Comparison of ENCODE assay signal across 8 cellular contexts in genomic region chr16:74448990-74449389, GRCh38. TPM values are rescaled to one million over a fixed set of nuclear protein-coding genes. Genes with fewer than 3 reads are reported as not detected.
A peak's percentile ranks its signal among the peaks of the same experiment; 100 is the strongest.
DNase-seq lines count a peak whose midpoint lies in the region; ATAC-seq and TF ChIP-seq lines count a peak whose summit lies in the region.

No MANE protein-coding gene starts in this region.

- H3K4me3 ChIP-seq in AG04450 (ENCODE audit: low read depth, low read length) = no peak overlapping the region
- H3K4me3 ChIP-seq in PC-3 (ENCODE audit: low read length) = no peak overlapping the region
- no peak overlapping the region for H3K4me3 ChIP-seq in esophagus squamous epithelium

- H3K9ac ChIP-seq in PC-3 (ENCODE audit: low read length) = peak overlapping the region; percentile 20; the same call in 1 of the 2 replicates

- 0 out of 2 replicates have a peak, but pooled peaks cover 2% of the 10 kb centered on the region for H3K36me3 ChIP-seq in PC-3 (ENCODE audit: low read depth, low read length)
- peaks cover 9 to 32% (median 12%) of the 10 kb centered on the region in 3 donors for H3K36me3 ChIP-seq in esophagus squamous epithelium

- no peaks in the 10 kb centered on the region for H3K9me2 ChIP-seq in PC-3 (replicated peaks; ENCODE audit: low read length)

- H3K79me2 ChIP-seq in PC-3 (ENCODE audit: low read length) = no peaks in the 10 kb centered on the region

- H3K4me2 ChIP-seq in PC-3 (ENCODE audit: low read length) = peak overlapping the region; percentile 57

- ATAC-seq in PC-3 (peak; percentile 94), HG03432 (IDR thresholded peaks at IDR 0.05; ENCODE audit: unreplicated experiment) (no peak), GM19035 (IDR thresholded peaks at IDR 0.05; ENCODE audit: unreplicated experiment) (no peak)

- DNase-seq in AG04450 (ENCODE audit: low read depth, low spot score) = peak; percentile 78
- peak; percentile 87 for DNase-seq in PC-3
- DNase-seq in esophagus squamous epithelium (lab: John Stamatoyannopoulos, UW) = no peak
- DNase-seq in neural crest cell (ENCODE audit: low read depth, low spot score) = no peak
- no peak for DNase-seq in NCI-H2029 treated with DMSO at 0.1 percent for 48 hours (lab: John Stamatoyannopoulos, UW)
- DNase-seq in stimulated activated CD4-positive, alpha-beta T cell treated with anti-CD3 and anti-CD28 coated beads, Interleukin-2, amount 100 ng/mL, for 24 hours = no peak

- no peak overlapping the region for H3K4me3 Mint-ChIP-seq in neural crest cell

- H3K27ac Mint-ChIP-seq in neural crest cell (ENCODE audit: unreplicated experiment) = peak overlapping the region; percentile 62

- no peaks in the 10 kb centered on the region for H3K9me3 Mint-ChIP-seq in neural crest cell

- H2AFZ ChIP-seq in PC-3 (ENCODE audit: low read length) = no peak overlapping the region

- no peaks in the 10 kb centered on the region for H4K20me1 ChIP-seq in PC-3 (ENCODE audit: low read length)

- H3K4me1 Mint-ChIP-seq in neural crest cell = peaks cover 3% of the 10 kb centered on the region

- no peaks in the 10 kb centered on the region for H3K9me3 ChIP-seq in AG04450 (ENCODE audit: control insufficient read depth, insufficient read depth, low read length)
- H3K9me3 ChIP-seq in PC-3 (ENCODE audit: low read length) = no peaks in the 10 kb centered on the region
- no peaks in the 10 kb centered on the region for H3K9me3 ChIP-seq in esophagus squamous epithelium

- intact Hi-C loops in PC-3 (cut with micrococcal nuclease) (loop anchor here (10.0 kb wide), 1 partner anchor 176 kb away; no protein-coding TSS in a partner anchor), esophagus squamous epithelium (cut with DNase I) (no loop called here)

- TF ChIP-seq POLR2A in esophagus squamous epithelium (IDR thresholded peaks at IDR 0.05) = no peak

- H3F3A ChIP-seq in PC-3 (ENCODE audit: low read length, unreplicated experiment) = peaks cover 6% of the 10 kb centered on the region

- no peaks in the 10 kb centered on the region for H3K27me3 Mint-ChIP-seq in neural crest cell (ENCODE audit: low read depth)

- H3K36me3 Mint-ChIP-seq in neural crest cell (ENCODE audit: low read depth) = peaks cover 21% of the 10 kb centered on the region

- WGBS in esophagus squamous epithelium, 2 donors = 31 to 54% methylated on average over 8 of the region's 8 CpGs

- POLR2A ChIA-PET in AG04450 (lab: Yijun Ruan, JAX) = interaction anchor here (0.5 to 1.4 kb wide), 2 partner anchors 11 to 582 kb away, joined by 4 to 5 read pairs; no protein-coding TSS in a partner anchor
- POLR2A ChIA-PET in PC-3 (lab: Charles Lee; ENCODE audit: unreplicated experiment) = interaction anchor here (0.5 kb wide), 1 partner anchor 31 kb away, joined by 3 read pairs; no protein-coding TSS in a partner anchor

- H3K4me1 ChIP-seq in PC-3 (ENCODE audit: insufficient read depth, low read length) (peaks cover 25% of the 10 kb centered on the region), esophagus squamous epithelium (peaks cover 25 to 59% (median 28%) of the 10 kb centered on the region in 3 donors)

- H3K27me3 ChIP-seq in AG04450 (ENCODE audit: control insufficient read depth, insufficient read depth, low read length) = no peaks in the 10 kb centered on the region
- H3K27me3 ChIP-seq in PC-3 (ENCODE audit: low read length) = no peaks in the 10 kb centered on the region
- no peaks in the 10 kb centered on the region for H3K27me3 ChIP-seq in esophagus squamous epithelium

- BruUV-seq in PC-3 (replicated peaks; lab: Mats Ljungman, UMichigan) = no TSS peak

- H3K27ac ChIP-seq in AG04450 (ENCODE audit: low read depth, low read length) (peak overlapping the region; percentile 77), PC-3 (ENCODE audit: low read length) (peak overlapping the region; percentile 86), esophagus squamous epithelium (peak overlapping the region; percentile 82 to 87 (median 85))

- CTCF ChIA-PET in AG04450 (lab: Charles Lee) (interaction anchor here (0.8 to 1.2 kb wide), 2 partner anchors 12 to 207 kb away, joined by 4 to 7 read pairs; no protein-coding TSS in a partner anchor), PC-3 (lab: Charles Lee) (interaction anchor here (0.6 kb wide), 1 partner anchor 127 kb away, joined by 4 read pairs; no protein-coding TSS in a partner anchor)

- TF ChIP-seq CTCF in AG04450 (IDR thresholded peaks at IDR 0.05; ENCODE audit: low read depth, low read length) (no peak), PC-3 (conservative IDR thresholded peaks at IDR 0.05; ENCODE audit: low read depth, low read length) (no peak), esophagus squamous epithelium (IDR thresholded peaks at IDR 0.05) (no peak), neural crest cell (conservative IDR thresholded peaks at IDR 0.05) (no peak)

RNA-seq across cellular contexts. Expression of gene CLEC18B, which starts 27.7 kb away (rescaled TPM):
- 0.06 and 0.22 TPM in 2 replicates for polyA plus RNA-seq in AG04450 (2011; rRNA removed)
- 0.74 TPM in 1 of 2 replicates, not detected in the other for polyA minus RNA-seq in AG04450 (2011; rRNA and poly(A)+ RNA removed)
- total RNA-seq in PC-3 (2014; rRNA removed) (0.29 and 0.87 TPM in 2 replicates), esophagus squamous epithelium (1 to 10 TPM in 2 of 4 donors, under 1 TPM in 2; 0.38 to 6.2 (median 2.6) TPM), neural crest cell (1.4 and 2.1 TPM in 2 replicates)

Comparison
In these comparisons a context has a peak if more than half of its experiments do, and no peak if none do; other contexts are left out.
1. DNase-seq: peak in AG04450 (single experiment) and PC-3 (single experiment); none in esophagus squamous epithelium (single experiment), neural crest cell (single experiment), NCI-H2029 treated with DMSO at 0.1 percent for 48 hours (single experiment) and stimulated activated CD4-positive, alpha-beta T cell treated with anti-CD3 and anti-CD28 coated beads, Interleukin-2, amount 100 ng/mL, for 24 hours (0 of 2).
2. Peak in every context shown above with its lines, with median percentiles within 50 percentile points of each other: H3K27ac ChIP-seq.